In genomic region chr2:54387592-54387991, GRCh38 we compare ENCODE assay signal across 18 cellular contexts.
A peak's percentile ranks its signal among the peaks of the same experiment; 100 is the strongest.
DNase-seq lines count a peak whose midpoint lies in the region; ATAC-seq and TF ChIP-seq lines count a peak whose summit lies in the region.
"Had no signal": no experiment of that assay in that cellular context is flagged by ENCODE, and none has a peak within 500 bp of the region (broad histone marks: within the 10 kb centered on the region; RNA-seq: fewer than 3 reads in every experiment).

No MANE protein-coding gene starts in this region.

- no peak for TF ChIP-seq POLR2A in sigmoid colon (IDR thresholded peaks at IDR 0.05)

- DNase-seq in Right ventricle myocardium inferior (ENCODE audit: missing footprints) (no peak), cardiac septum (ENCODE audit: low spot score) (no peak), left ventricle myocardium superior (peak; percentile 34), sigmoid colon (no peak), NCI-H446 treated with DMSO at 0.1 percent for 48 hours (lab: John Stamatoyannopoulos, UW) (no peak), G401 (ENCODE audit: low spot score) (no peak), hepatic stellate cell (ENCODE audit: low spot score) (no peak)
- DNase-seq: activated CD4-positive, alpha-beta memory T cell treated with anti-CD3 and anti-CD28 coated beads for 36 hours; activated naive CD4-positive, alpha-beta T cell treated with anti-CD3 and anti-CD28 coated beads, Interleukin-2, amount 50 U/mL, for 16 hours; activated T-cell treated with anti-CD3 and anti-CD28 coated beads, Interleukin-2, amount 50 U/mL, for 24 hours; HFFc6; KBM-7; naive B cell; NCI-H1092 treated with DMSO at 0.1 percent for 48 hours; RPMI8226 had no signal

- 71 to 89% methylated on average over 1 of the region's 1 CpG for WGBS in sigmoid colon, 2 donors

- no peaks in the 10 kb centered on the region for H3K27me3 ChIP-seq in sigmoid colon

- in situ Hi-C loops in G401 (cut with HindIII; ENCODE audit: low sequenced_read_pairs): no loop called here

- TF ChIP-seq EP300 in sigmoid colon (IDR thresholded peaks at IDR 0.05): no peak

- ATAC-seq in Right ventricle myocardium inferior (peak; percentile 43), left ventricle myocardium superior (peak; percentile 40), SK-N-SH treated with all-trans-retinoic acid at 6 μM for 48 hours (no peak)

- peaks cover 0 to 13% (median 4%) of the 10 kb centered on the region in 4 donors for H3K4me1 ChIP-seq in sigmoid colon

- no peaks in the 10 kb centered on the region for H3K36me3 ChIP-seq in sigmoid colon

- no peaks in the 10 kb centered on the region for H3K9me3 ChIP-seq in sigmoid colon

- TF ChIP-seq CTCF in sigmoid colon (IDR thresholded peaks at IDR 0.05): no peak

- H3K27ac ChIP-seq in sigmoid colon: peak overlapping the region in 3 of 4 donors; percentile 21 to 73 (median 46)
- H3K27ac ChIP-seq: 22Rv1, HL-60 had no signal

- intact Hi-C loops in Right ventricle myocardium inferior (cut with DNase I) (no loop called here), cardiac septum (cut with DNase I) (no loop called here), left ventricle myocardium superior (cut with micrococcal nuclease) (no loop called here), sigmoid colon (cut with DNase I) (no loop called here)

- no peak overlapping the region for H3K4me3 ChIP-seq in sigmoid colon

TF ChIP-seq in SK-N-SH treated with all-trans-retinoic acid at 6 μM for 48 hours, 23 proteins besides CTCF, POLR2A, EP300 and RAD21:
- TF ChIP-seq ZNF8 (CRISPR knock-in tag; IDR thresholded peaks at IDR 0.05) (no peak), TCF4 (CRISPR knock-in tag; IDR thresholded peaks at IDR 0.05; ENCODE audit: borderline replicate concordance) (no peak)
